Comparison of ENCODE assay signal across 8 cellular contexts in genomic region chr12:111434680-111435338, GRCh38. TPM values are rescaled to one million over a fixed set of nuclear protein-coding genes. Genes with fewer than 3 reads are reported as not detected.
DNase-seq lines count a peak whose midpoint lies in the region; ATAC-seq and TF ChIP-seq lines count a peak whose summit lies in the region.

No MANE protein-coding gene starts in this region.

- peak overlapping the region; percentile 91 for H3K27ac Mint-ChIP-seq in chondrocyte (ENCODE audit: unreplicated experiment)
- peak overlapping the region; percentile 81 for H3K27ac Mint-ChIP-seq in stimulated activated memory B cell treated with anti-CD40 and anti-IgM and Interleukin-4, amounts not matched to agents 10 μg/mL and 1 μg/mL and 100 μg/mL, for 72 hours
- H3K27ac Mint-ChIP-seq in progenitor cell of endocrine pancreas, result no peak overlapping the region

- no peaks in the 10 kb centered on the region for H3K9me3 Mint-ChIP-seq in chondrocyte (ENCODE audit: low read depth)
- no peaks in the 10 kb centered on the region for H3K9me3 Mint-ChIP-seq in stimulated activated memory B cell treated with anti-CD40 and anti-IgM and Interleukin-4, amounts not matched to agents 10 μg/mL and 1 μg/mL and 100 μg/mL, for 72 hours
- no peaks in the 10 kb centered on the region for H3K9me3 Mint-ChIP-seq in progenitor cell of endocrine pancreas (ENCODE audit: low read depth)

- H3K27ac ChIP-seq in HL-60 (replicated peaks), result peak overlapping the region; percentile 50

- H3K4me1 ChIP-seq in mucosa of stomach (ENCODE audit: control insufficient read depth, insufficient read depth, low read length), result peaks cover 24% of the 10 kb centered on the region

- DNase-seq in AG20443 (ENCODE audit: low spot score) (peak; percentile 66), HL-60 (ENCODE audit: low read depth in 1 of 2, low spot score in 1 of 2) (peak in 1 of 2 experiments; percentile 60), chondrocyte (ENCODE audit: low spot score) (no peak), progenitor cell of endocrine pancreas (ENCODE audit: low spot score, unreplicated experiment) (no peak)
- peak; percentile 87 to 88 for DNase-seq in activated CD4-positive, alpha-beta T cell treated with anti-CD3 and anti-CD28 coated beads for 4 hours

- H3K36me3 Mint-ChIP-seq in chondrocyte (ENCODE audit: low read depth), result no peaks in the 10 kb centered on the region
- H3K36me3 Mint-ChIP-seq in stimulated activated memory B cell treated with anti-CD40 and anti-IgM and Interleukin-4, amounts not matched to agents 10 μg/mL and 1 μg/mL and 100 μg/mL, for 72 hours, result peaks cover 34% of the 10 kb centered on the region
- no peaks in the 10 kb centered on the region for H3K36me3 Mint-ChIP-seq in progenitor cell of endocrine pancreas (ENCODE audit: insufficient read depth)

- peak; percentile 65 for ATAC-seq in GM19463 (IDR thresholded peaks at IDR 0.05; ENCODE audit: unreplicated experiment)
- ATAC-seq in stimulated activated memory B cell treated with anti-CD40 and anti-IgM and Interleukin-4, amounts not matched to agents 10 μg/mL and 1 μg/mL and 100 μg/mL, for 72 hours, result peak; percentile 90

- TF ChIP-seq CTCF in HL-60 (IDR thresholded peaks at IDR 0.05; ENCODE audit: insufficient read depth, low read length) (no peak), chondrocyte (IDR thresholded peaks at IDR 0.05) (no peak), progenitor cell of endocrine pancreas (IDR thresholded peaks at IDR 0.05; ENCODE audit: unreplicated experiment) (no peak)

- H3K4me3 ChIP-seq in HL-60 (replicated peaks; ENCODE audit: insufficient read depth, low read length) (no peak overlapping the region), mucosa of stomach (ENCODE audit: low read length) (no peak overlapping the region)

- H3K27me3 ChIP-seq in HL-60 (ENCODE audit: insufficient read depth, poor library complexity, severe bottlenecking) (no peaks in the 10 kb centered on the region), mucosa of stomach (ENCODE audit: control insufficient read depth, insufficient read depth, low read length) (peaks cover 4% of the 10 kb centered on the region)

- peak overlapping the region; percentile 4 for H3K9ac ChIP-seq in mucosa of stomach (ENCODE audit: low read length)

- H3K27me3 Mint-ChIP-seq in chondrocyte (ENCODE audit: low read depth) (no peaks in the 10 kb centered on the region), progenitor cell of endocrine pancreas (peaks cover 22% of the 10 kb centered on the region)
- H3K27me3 Mint-ChIP-seq in stimulated activated memory B cell treated with anti-CD40 and anti-IgM and Interleukin-4, amounts not matched to agents 10 μg/mL and 1 μg/mL and 100 μg/mL, for 72 hours, result no peaks in the 10 kb centered on the region

- H3K4me1 Mint-ChIP-seq in chondrocyte (ENCODE audit: low read depth) (peaks cover 65% of the 10 kb centered on the region), progenitor cell of endocrine pancreas (ENCODE audit: low read depth) (peaks cover 9% of the 10 kb centered on the region)
- H3K4me1 Mint-ChIP-seq in stimulated activated memory B cell treated with anti-CD40 and anti-IgM and Interleukin-4, amounts not matched to agents 10 μg/mL and 1 μg/mL and 100 μg/mL, for 72 hours, result peaks cover 99% of the 10 kb centered on the region

- H3K36me3 ChIP-seq in mucosa of stomach (ENCODE audit: control insufficient read depth, insufficient read depth, low read length), result no peaks in the 10 kb centered on the region

- H3K9me3 ChIP-seq in mucosa of stomach (ENCODE audit: control insufficient read depth, low read length), result no peaks in the 10 kb centered on the region

- H3K4me3 Mint-ChIP-seq in chondrocyte (ENCODE audit: unreplicated experiment) (no peak overlapping the region), progenitor cell of endocrine pancreas (ENCODE audit: low read depth) (no peak overlapping the region)
- peak overlapping the region; percentile 73 for H3K4me3 Mint-ChIP-seq in stimulated activated memory B cell treated with anti-CD40 and anti-IgM and Interleukin-4, amounts not matched to agents 10 μg/mL and 1 μg/mL and 100 μg/mL, for 72 hours

RNA-seq across cellular contexts. Expression of gene SH2B3, which starts 29.1 kb away (rescaled TPM):
- total RNA-seq in chondrocyte, result 14.7 to 20.0 TPM (median 18.3 TPM) in 3 replicates
- 0.72 and 1.5 TPM in 2 replicates for total RNA-seq in progenitor cell of endocrine pancreas

Comparison
In these comparisons a context has a peak if more than half of its experiments do, and no peak if none do; other contexts are left out.
1. DNase-seq: peak in AG20443 (single experiment) and activated CD4-positive, alpha-beta T cell treated with anti-CD3 and anti-CD28 coated beads for 4 hours (2 of 2); none in chondrocyte (single experiment) and progenitor cell of endocrine pancreas (single experiment).